ENCODE assay signal across 27 cellular contexts in genomic region chr2:191396794-191397193, GRCh38.
"Had no signal": no experiment of that assay in that cellular context is flagged by ENCODE, and none has a peak within 500 bp of the region (broad histone marks: within the 10 kb centered on the region; RNA-seq: fewer than 3 reads in every experiment).

No MANE protein-coding gene starts in this region.

- H3K27ac ChIP-seq: brain microvascular endothelial cell, heart left ventricle had no signal

- H3K9me3 Mint-ChIP-seq: activated CD4-positive, alpha-beta T cell treated with anti-CD3 and anti-CD28 coated beads, Interleukin-2, amount 10 ng/mL, durations not matched to agents 7 days and 5 days; activated CD8-positive, alpha-beta T cell treated with anti-CD3 and anti-CD28 coated beads for 36 hours; activated T-cell treated with anti-CD3 and anti-CD28 coated beads, Interleukin-2, amount 50 U/mL, for 4 hours; activated T-helper 17 cell treated with anti-CD3 and anti-CD28 coated beads, Interleukin-2, amount 50 U/mL, for 72 hours; effector memory CD8-positive, alpha-beta T cell had no signal

- H3K9me3 ChIP-seq: heart left ventricle had no signal

- H3K4me3 Mint-ChIP-seq: activated CD4-positive, alpha-beta T cell treated with anti-CD3 and anti-CD28 coated beads, Interleukin-2, amount 10 ng/mL, durations not matched to agents 7 days and 5 days; activated CD8-positive, alpha-beta T cell treated with anti-CD3 and anti-CD28 coated beads for 36 hours; activated naive CD8-positive, alpha-beta T cell; activated T-cell treated with anti-CD3 and anti-CD28 coated beads, Interleukin-2, amount 50 U/mL, for 4 hours; activated T-helper 17 cell treated with anti-CD3 and anti-CD28 coated beads, Interleukin-2, amount 50 U/mL, for 72 hours; effector memory CD8-positive, alpha-beta T cell had no signal

- H3K27me3 Mint-ChIP-seq: activated CD4-positive, alpha-beta T cell treated with anti-CD3 and anti-CD28 coated beads, Interleukin-2, amount 10 ng/mL, durations not matched to agents 7 days and 5 days; activated CD8-positive, alpha-beta T cell treated with anti-CD3 and anti-CD28 coated beads for 36 hours; activated naive CD8-positive, alpha-beta T cell had no signal

- DNase-seq: activated CD4-positive, alpha-beta T cell treated with anti-CD3 and anti-CD28 coated beads for 1 hour; activated CD4-positive, alpha-beta T cell treated with anti-CD3 and anti-CD28 coated beads for 4 hours; activated CD4-positive, alpha-beta T cell treated with anti-CD3 and anti-CD28 coated beads, Interleukin-2, amount 10 ng/mL, durations not matched to agents 7 days and 5 days; activated CD4-positive, alpha-beta T cell treated with anti-CD3 and anti-CD28 coated beads, Interleukin-2, amount 50 U/mL, for 4 hours; activated CD8-positive, alpha-beta memory T cell treated with anti-CD3 and anti-CD28 coated beads for 24 hours; activated CD8-positive, alpha-beta T cell treated with anti-CD3 and anti-CD28 coated beads for 36 hours; activated effector memory CD4-positive, alpha-beta T cell treated with Interleukin-2 at 50 U/mL for 16 hours; activated gamma-delta T cell treated with Interleukin-2 at 50 U/mL for 16 hours; activated naive CD4-positive, alpha-beta T cell treated with anti-CD3 and anti-CD28 coated beads, Interleukin-2, amount 50 U/mL, for 16 hours; activated naive CD4-positive, alpha-beta T cell treated with Interleukin-2 at 50 U/mL for 16 hours; activated T-cell treated with anti-CD3 and anti-CD28 coated beads, Interleukin-2, amount 50 U/mL, for 4 hours; amniotic stem cell; anterior cingulate cortex; brain microvascular endothelial cell; cortex of kidney; dermis blood vessel endothelial cell; effector CD4-positive, alpha-beta T cell; effector memory CD8-positive, alpha-beta T cell; foreskin fibroblast; heart left ventricle; T-helper 2 cell had no signal

- H3K36me3 Mint-ChIP-seq: activated naive CD8-positive, alpha-beta T cell had no signal

- H3K27ac Mint-ChIP-seq: activated CD4-positive, alpha-beta T cell treated with anti-CD3 and anti-CD28 coated beads, Interleukin-2, amount 10 ng/mL, durations not matched to agents 7 days and 5 days; activated CD8-positive, alpha-beta T cell treated with anti-CD3 and anti-CD28 coated beads for 36 hours; activated naive CD8-positive, alpha-beta T cell; activated T-helper 17 cell treated with anti-CD3 and anti-CD28 coated beads, Interleukin-2, amount 50 U/mL, for 72 hours; effector memory CD8-positive, alpha-beta T cell had no signal

- H3K4me3 ChIP-seq: heart left ventricle had no signal

- ATAC-seq: activated CD8-positive, alpha-beta T cell treated with anti-CD3 and anti-CD28 coated beads for 36 hours; activated T-cell treated with anti-CD3 and anti-CD28 coated beads, Interleukin-2, amount 50 U/mL, for 4 hours; activated T-helper 17 cell treated with anti-CD3 and anti-CD28 coated beads, Interleukin-2, amount 50 U/mL, for 72 hours; effector memory CD8-positive, alpha-beta T cell; esophagus mucosa; heart left ventricle had no signal

- H3K4me1 Mint-ChIP-seq: activated CD4-positive, alpha-beta T cell treated with anti-CD3 and anti-CD28 coated beads, Interleukin-2, amount 10 ng/mL, durations not matched to agents 7 days and 5 days; activated T-helper 17 cell treated with anti-CD3 and anti-CD28 coated beads, Interleukin-2, amount 50 U/mL, for 72 hours had no signal

- H3K27me3 ChIP-seq: brain microvascular endothelial cell, heart left ventricle had no signal

- FAIRE-seq: bronchial epithelial cell, colon, frontal cortex had no signal
